Comparison of ENCODE assay signal across 8 cellular contexts in genomic region chr1:154329152-154329521, GRCh38. TPM values are rescaled to one million over a fixed set of nuclear protein-coding genes. Genes with fewer than 3 reads are reported as not detected.
DNase-seq lines count a peak whose midpoint lies in the region; ATAC-seq and TF ChIP-seq lines count a peak whose summit lies in the region.

No MANE protein-coding gene starts in this region.

- POLR2A ChIA-PET in AG04449 (lab: Yijun Ruan, JAX) (interaction anchor here (0.6 to 1.8 kb wide), 2 partner anchors 23 to 405 kb away, joined by 3 to 4 read pairs; no protein-coding TSS in a partner anchor), HEK293 (lab: Yijun Ruan, JAX) (no interaction called here)

- CTCF ChIA-PET in AG04449 (lab: Yijun Ruan, JAX) = interaction anchor here (1.7 to 22.8 kb wide), 3 partner anchors 14 to 55 kb away, joined by 4 to 546 read pairs (median 65); partner anchors contain the start of gene HAX1
- CTCF ChIA-PET in HEK293 (lab: Yijun Ruan, JAX) = interaction anchor here (0.6 to 2.2 kb wide), 12 partner anchors 9 to 218 kb away, joined by 3 to 8 read pairs (median 4); no protein-coding TSS in a partner anchor

- H3K4me3 ChIP-seq in AG04449 (ENCODE audit: low read depth, low read length) = peak overlapping the region; percentile 56
- H3K4me3 ChIP-seq in HEK293 (ENCODE audit: low read depth, low read length) = no peak overlapping the region
- H3K4me3 ChIP-seq in cardiac fibroblast (replicated peaks in 1 of 2; ENCODE audit: low read depth in 2 of 2, low read length in 2 of 2) = peak overlapping the region in 1 of 2 donors; percentile 32
- peak overlapping the region; percentile 37 to 54 for H3K4me3 ChIP-seq in muscle layer of duodenum (ENCODE audit: low read depth in 1 of 2, low read length in 2 of 2)
- H3K4me3 ChIP-seq in body of pancreas = no peak overlapping the region

- peaks cover 7 to 51% of the 10 kb centered on the region in 2 experiments for H3K36me3 ChIP-seq in HEK293 (ENCODE audit: control insufficient read depth in 2 of 2, insufficient read depth in 1 of 2, low read length in 2 of 2)
- peaks cover 14 to 28% of the 10 kb centered on the region in 2 donors for H3K36me3 ChIP-seq in muscle layer of duodenum (ENCODE audit: control insufficient read depth in 1 of 2, insufficient read depth in 2 of 2, low read length in 2 of 2)
- no peaks in the 10 kb centered on the region for H3K36me3 ChIP-seq in body of pancreas (replicated peaks in 1 of 2; ENCODE audit: insufficient read depth in 1 of 2, low read depth in 2 of 2)

- H3K27me3 ChIP-seq in muscle layer of duodenum (ENCODE audit: low read depth, low read length) (peaks cover 6% of the 10 kb centered on the region), body of pancreas (no peaks in the 10 kb centered on the region)

- no peak for TF ChIP-seq POLR2A in body of pancreas (IDR thresholded peaks at IDR 0.05)

- H3K9me3 ChIP-seq in HEK293 (ENCODE audit: control insufficient read depth, insufficient read depth, low read depth, low read length) (no peaks in the 10 kb centered on the region), muscle layer of duodenum (ENCODE audit: control insufficient read depth in 1 of 2, low read length in 2 of 2) (no peaks in the 10 kb centered on the region), body of pancreas (no peaks in the 10 kb centered on the region)

- no peak for ATAC-seq in body of pancreas

- no peak for DNase-seq in AG04449 (ENCODE audit: low read depth, low spot score)
- no peak for DNase-seq in cardiac fibroblast (ENCODE audit: low read depth in 2 of 2)
- DNase-seq in body of pancreas = no peak
- DNase-seq in posterior vena cava (ENCODE audit: low spot score) = no peak
- no peak for DNase-seq in D341Med (ENCODE audit: low spot score)
- no peak for DNase-seq in Kasumi-1 (lab: John Stamatoyannopoulos, UW)

- TF ChIP-seq CTCF in AG04449 (IDR thresholded peaks at IDR 0.05; ENCODE audit: insufficient read depth, low read length, missing control alignments) = peak; percentile 31
- peak; percentile 51; the same call in 1 of the 2 replicates for TF ChIP-seq CTCF in HEK293 (tag by site-specific recombination; IDR thresholded peaks at IDR 0.05)
- peak; percentile 5 for TF ChIP-seq CTCF in cardiac fibroblast (IDR thresholded peaks at IDR 0.05; ENCODE audit: low read depth, low read length)
- TF ChIP-seq CTCF in body of pancreas (IDR thresholded peaks at IDR 0.05) = peak in 1 of 7 experiments; percentile 6

- WGBS in body of pancreas, 2 donors = 58 to 77% methylated on average over 6 of the region's 6 CpGs

- intact Hi-C loops in body of pancreas (cut with DNase I) (no loop called here), posterior vena cava (cut with DNase I) (no loop called here)

- peaks cover 12% of the 10 kb centered on the region for H3K4me1 ChIP-seq in HEK293 (ENCODE audit: control insufficient read depth, insufficient read depth, low read length)
- H3K4me1 ChIP-seq in muscle layer of duodenum (ENCODE audit: control insufficient read depth in 1 of 2, insufficient read depth in 2 of 2, low read length in 2 of 2) = peaks cover 20 to 39% of the 10 kb centered on the region in 2 donors
- H3K4me1 ChIP-seq in body of pancreas = peaks cover 47% of the 10 kb centered on the region

- H3K27ac ChIP-seq in HEK293 (ENCODE audit: extremely low read depth, low read depth, low read length) (no peak overlapping the region), muscle layer of duodenum (ENCODE audit: low read length) (peak overlapping the region; percentile 40), body of pancreas (peak overlapping the region in 2 of 4 donors; percentile 17 to 49)

TF ChIP-seq in HEK293, 187 proteins besides CTCF, POLR2A, EP300 and RAD21 (continues in another document):
- TF ChIP-seq ZNF513 (tag by site-specific recombination; IDR thresholded peaks at IDR 0.05) = no peak
- no peak for TF ChIP-seq ZNF639 (tag by site-specific recombination; IDR thresholded peaks at IDR 0.05)
- no peak for TF ChIP-seq ZNF654 (tag by site-specific recombination; IDR thresholded peaks at IDR 0.05; ENCODE audit: low read depth)
- TF ChIP-seq REPIN1 (tag by site-specific recombination; IDR thresholded peaks at IDR 0.05; ENCODE audit: low read depth) = no peak
- no peak for TF ChIP-seq ZFP37 (tag by site-specific recombination; IDR thresholded peaks at IDR 0.05)
- TF ChIP-seq ZBTB48 (tag by site-specific recombination; IDR thresholded peaks at IDR 0.05) = no peak
- TF ChIP-seq ZNF600 (tag by site-specific recombination; IDR thresholded peaks at IDR 0.05) = peak; percentile 91
- peak; percentile 37; the same call in 1 of the 2 replicates for TF ChIP-seq ZNF335 (tag by site-specific recombination; conservative IDR thresholded peaks at IDR 0.05)
- TF ChIP-seq ZNF560 (tag by site-specific recombination; IDR thresholded peaks at IDR 0.05; ENCODE audit: borderline replicate concordance) = no peak
- no peak for TF ChIP-seq ZNF157 (tag by site-specific recombination; IDR thresholded peaks at IDR 0.05)
- TF ChIP-seq GLIS1 (tag by site-specific recombination; IDR thresholded peaks at IDR 0.05) = peak; percentile 97
- TF ChIP-seq ZNF501 (tag by site-specific recombination; IDR thresholded peaks at IDR 0.05) = no peak
- no peak for TF ChIP-seq ZBTB8A (tag by site-specific recombination; IDR thresholded peaks at IDR 0.05)
- TF ChIP-seq, protein P1, sequence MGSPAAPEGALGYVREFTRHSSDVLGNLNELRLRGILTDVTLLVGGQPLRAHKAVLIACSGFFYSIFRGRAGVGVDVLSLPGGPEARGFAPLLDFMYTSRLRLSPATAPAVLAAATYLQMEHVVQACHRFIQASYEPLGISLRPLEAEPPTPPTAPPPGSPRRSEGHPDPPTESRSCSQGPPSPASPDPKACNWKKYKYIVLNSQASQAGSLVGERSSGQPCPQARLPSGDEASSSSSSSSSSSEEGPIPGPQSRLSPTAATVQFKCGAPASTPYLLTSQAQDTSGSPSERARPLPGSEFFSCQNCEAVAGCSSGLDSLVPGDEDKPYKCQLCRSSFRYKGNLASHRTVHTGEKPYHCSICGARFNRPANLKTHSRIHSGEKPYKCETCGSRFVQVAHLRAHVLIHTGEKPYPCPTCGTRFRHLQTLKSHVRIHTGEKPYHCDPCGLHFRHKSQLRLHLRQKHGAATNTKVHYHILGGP (tag by site-specific recombination; IDR thresholded peaks at IDR 0.05) = no peak

RNA-seq across cellular contexts. Expression of gene ATP8B2, which starts 3.8 kb away (rescaled TPM):
- total RNA-seq in body of pancreas (10 to 100 TPM; 10.9 to 16.3 TPM), posterior vena cava (100 to 1,000 TPM; 130 to 153 TPM)

RNA-seq across cellular contexts. Expression of gene AQP10, which starts 8.2 kb away (rescaled TPM):
- total RNA-seq in body of pancreas = under 1 TPM in 1 of 2 donors, not detected in 1; 0.26 TPM
- under 1 TPM in 1 of 2 donors, not detected in 1; 0.24 TPM for total RNA-seq in posterior vena cava

RNA-seq across cellular contexts. Expression of gene HAX1, which starts 56.7 kb away (rescaled TPM):
- total RNA-seq in body of pancreas = 10 to 100 TPM; 44.5 to 54.5 TPM
- 10 to 100 TPM; 63.9 to 71.6 TPM for total RNA-seq in posterior vena cava

Comparison
In these comparisons a context has a peak if more than half of its experiments do, and no peak if none do; other contexts are left out.
1. H3K4me3 ChIP-seq: peak in AG04449 (single experiment) and muscle layer of duodenum (2 of 2); none in HEK293 (single experiment) and body of pancreas (0 of 2).
2. RNA of gene ATP8B2, which starts 3.8 kb away (total RNA-seq): 130 to 153 TPM in posterior vena cava; 10.9 to 16.3 TPM in body of pancreas; every median in the first group is over 4 times any median in the second.